Comparison of ENCODE assay signal across 1 cellular context in genomic region chr12:6966351-6966750, GRCh38.
A peak's percentile ranks its signal among the peaks of the same experiment; 100 is the strongest.
TF ChIP-seq lines count a peak whose summit lies in the region.

No MANE protein-coding gene starts in this region.

TF ChIP-seq in HCT116, 20 proteins besides CTCF, POLR2A, EP300 and RAD21:
- TF ChIP-seq POLR2AphosphoS5 (IDR thresholded peaks at IDR 0.05; ENCODE audit: low read depth, low read length): peak; percentile 54; the same call in 1 of the 2 replicates
- no peak for TF ChIP-seq ZFX (IDR thresholded peaks at IDR 0.05)
- TF ChIP-seq ELF1 (IDR thresholded peaks at IDR 0.05; ENCODE audit: borderline replicate concordance, low read depth): no peak
- no peak for TF ChIP-seq YY1 (IDR thresholded peaks at IDR 0.05; ENCODE audit: extremely low read depth, insufficient replicate concordance, low read depth, low read length)
- TF ChIP-seq CEBPB (IDR thresholded peaks at IDR 0.05; ENCODE audit: low read depth): no peak
- TF ChIP-seq EZH2phosphoT487 (IDR thresholded peaks at IDR 0.05; ENCODE audit: borderline replicate concordance): no peak
- TF ChIP-seq JUND (IDR thresholded peaks at IDR 0.05): no peak
